Comparison of ENCODE assay signal across 8 cellular contexts in the genomic region with DNA sequence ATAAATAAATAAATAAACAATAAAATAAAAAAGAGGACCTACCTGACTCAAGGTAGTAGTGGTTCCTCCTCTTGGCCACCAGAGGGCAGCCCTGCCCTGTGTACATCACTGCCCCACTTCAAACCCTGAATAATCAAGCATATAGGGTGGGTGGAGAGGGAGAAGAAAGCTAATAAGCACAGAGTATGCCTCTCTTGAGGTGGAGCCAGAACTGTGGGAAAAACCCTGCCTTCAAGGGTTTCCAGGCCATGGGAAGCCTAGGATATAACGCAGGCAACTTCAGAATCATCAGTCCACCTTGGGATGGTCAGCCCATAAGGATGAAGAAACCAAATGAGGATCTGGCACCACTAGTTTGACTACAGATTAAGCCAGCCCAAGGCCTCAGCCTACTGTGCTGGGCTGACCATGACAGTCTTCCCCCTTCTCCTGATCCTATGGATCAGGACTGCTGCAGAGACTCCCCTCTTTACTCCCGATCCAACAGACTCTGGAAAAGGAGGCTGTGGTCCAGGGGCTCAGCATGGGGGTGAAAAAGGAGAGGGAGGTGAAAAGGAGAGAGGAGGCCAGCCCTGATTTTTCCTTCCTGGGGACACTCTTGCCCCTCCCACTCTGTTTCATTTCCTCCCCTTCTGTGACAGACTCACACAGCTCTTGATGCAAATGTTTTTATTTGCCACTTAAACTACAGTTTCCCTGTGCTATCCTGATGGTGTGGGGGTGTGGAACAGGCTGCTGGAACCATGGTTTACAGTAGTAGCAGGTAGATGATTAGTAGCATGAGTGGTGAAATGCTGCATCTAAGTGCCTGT. TPM values are rescaled to one million over a fixed set of nuclear protein-coding genes. Genes with fewer than 3 reads are reported as not detected.
DNase-seq lines count a peak whose midpoint lies in the region; ATAC-seq and TF ChIP-seq lines count a peak whose summit lies in the region.

No MANE protein-coding gene starts in this region.

- in situ Hi-C loops in GM13976 (cut with MboI; ENCODE audit: low sequenced_read_pairs, unreplicated experiment) = no loop called here

- intact Hi-C loops in OCI-LY7 (cut with micrococcal nuclease; ENCODE audit: unreplicated experiment) = loop anchor here (1.0 kb wide), 1 partner anchor 54 kb away; no protein-coding TSS in a partner anchor

- TF ChIP-seq CTCF in AG09309 (IDR thresholded peaks at IDR 0.05; ENCODE audit: control insufficient read depth, insufficient read depth, low read depth, low read length, missing control alignments) (peak; percentile 83), GM13976 (IDR thresholded peaks at IDR 0.05; ENCODE audit: borderline replicate concordance, control extremely low read depth, extremely low read depth, insufficient read depth, missing control alignments) (peak; percentile 80), OCI-LY7 (conservative IDR thresholded peaks at IDR 0.05; ENCODE audit: low read length) (peak; percentile 84), fibroblast of the aortic adventitia (IDR thresholded peaks at IDR 0.05; ENCODE audit: insufficient read depth, low read length) (peak; percentile 89)

- H2AFZ ChIP-seq in OCI-LY7 (ENCODE audit: low read length) = no peak overlapping the region

- POLR2A ChIA-PET in OCI-LY7 (lab: Charles Lee) = interaction anchor here (1.2 kb wide), 1 partner anchor 9 kb away, joined by 3 read pairs; no protein-coding TSS in a partner anchor

- H3K79me2 ChIP-seq in OCI-LY7 (ENCODE audit: insufficient read depth, low read depth, low read length) = no peaks in the 10 kb centered on the region

- CTCF ChIA-PET in OCI-LY7 (lab: Charles Lee; ENCODE audit: unreplicated experiment) = interaction anchor here (0.5 to 2.7 kb wide), 3 partner anchors 10 to 60 kb away, joined by 3 to 10 read pairs (median 4); partner anchors contain the start of genes AVPI1 and ZFYVE27

- peak overlapping the region; percentile 25; the same call in 1 of the 2 replicates for H3K4me2 ChIP-seq in OCI-LY7 (ENCODE audit: low read length)

- DNase-seq in AG09309 (ENCODE audit: low read depth) (no peak), GM13976 (ENCODE audit: low spot score) (peak; percentile 80), OCI-LY7 (ENCODE audit: low spot score) (peak; percentile 69), fibroblast of the aortic adventitia (ENCODE audit: low read depth) (peak; percentile 69), pons (ENCODE audit: low spot score) (peak; percentile 42)
- DNase-seq in activated T-helper 1 cell treated with anti-CD3 and anti-CD28 coated beads, Interleukin-2, amount 50 U/mL, for 16 hours (ENCODE audit: low read depth in 1 of 2, low spot score in 1 of 2) = peak; percentile 13 to 19

- H3K36me3 ChIP-seq in OCI-LY7 (ENCODE audit: insufficient read depth, low read length) = peaks cover 24% of the 10 kb centered on the region

- peaks cover 9% of the 10 kb centered on the region for H3K4me1 ChIP-seq in OCI-LY7 (ENCODE audit: insufficient read depth, low read length, poor library complexity, severe bottlenecking)

- H3K9me2 ChIP-seq in OCI-LY7 (ENCODE audit: insufficient read depth, low read length) = no peaks in the 10 kb centered on the region

- H3K9me3 ChIP-seq in OCI-LY7 (ENCODE audit: low read length) = no peaks in the 10 kb centered on the region

- no TSS peak for BruUV-seq in OCI-LY7 (replicated peaks; lab: Mats Ljungman, UMichigan)

- H4K20me1 ChIP-seq in OCI-LY7 (ENCODE audit: insufficient read depth, low read length) = no peaks in the 10 kb centered on the region

- H3K27ac ChIP-seq in OCI-LY7 (ENCODE audit: low read depth, low read length, poor library complexity, severe bottlenecking) = no peak overlapping the region

- H3K4me3 ChIP-seq in AG09309 (ENCODE audit: control insufficient read depth, low read depth, low read length) = no peak overlapping the region
- no peak overlapping the region for H3K4me3 ChIP-seq in OCI-LY7 (ENCODE audit: low read depth, low read length, poor library complexity, severe bottlenecking)
- no peak overlapping the region for H3K4me3 ChIP-seq in fibroblast of the aortic adventitia (ENCODE audit: low read depth, low read length)

- ATAC-seq in HG03175 (IDR thresholded peaks at IDR 0.05; ENCODE audit: unreplicated experiment) (peak; percentile 82), GM18520 (IDR thresholded peaks at IDR 0.05; ENCODE audit: unreplicated experiment) (no peak)

RNA-seq across cellular contexts. Expression of gene AVPI1, which starts 10.1 kb away (rescaled TPM):
- 2.8 and 4.6 TPM in 2 replicates for total RNA-seq in OCI-LY7 (2014; rRNA removed; shearing (Covaris generic))
- total RNA-seq in OCI-LY7 (2022) = 2.1 and 3.2 TPM in 2 replicates
- total RNA-seq in fibroblast of the aortic adventitia (ENCODE audit: low replicate concordance) = 20.2 TPM in 2 replicates

RNA-seq across cellular contexts. Expression of gene PI4K2A, which starts 36.5 kb away (rescaled TPM):
- 8.0 and 9.2 TPM in 2 replicates for total RNA-seq in OCI-LY7 (2014; rRNA removed; shearing (Covaris generic))
- 11.9 and 12.7 TPM in 2 replicates for total RNA-seq in OCI-LY7 (2022)
- total RNA-seq in fibroblast of the aortic adventitia (ENCODE audit: low replicate concordance) = 10.1 and 22.3 TPM in 2 replicates

RNA-seq across cellular contexts. Expression of gene MARVELD1, which starts 36.6 kb away (rescaled TPM):
- not detected in 2 replicates for total RNA-seq in OCI-LY7 (2014; rRNA removed; shearing (Covaris generic))
- total RNA-seq in OCI-LY7 (2022) = 0.13 TPM in 1 of 2 replicates, not detected in the other
- total RNA-seq in fibroblast of the aortic adventitia (ENCODE audit: low replicate concordance) = 34.9 and 64.3 TPM in 2 replicates

RNA-seq across cellular contexts. Expression of gene MORN4, which starts 43.7 kb away (rescaled TPM):
- total RNA-seq in OCI-LY7 (2014; rRNA removed; shearing (Covaris generic)) = 2.4 and 2.9 TPM in 2 replicates
- 5.4 TPM in 2 replicates for total RNA-seq in OCI-LY7 (2022)
- total RNA-seq in fibroblast of the aortic adventitia (ENCODE audit: low replicate concordance) = 6.5 and 10.1 TPM in 2 replicates

RNA-seq across cellular contexts. Expression of gene ZFYVE27, which starts 60.0 kb away (rescaled TPM):
- total RNA-seq in OCI-LY7 (2014; rRNA removed; shearing (Covaris generic)) = 24.0 and 25.5 TPM in 2 replicates
- total RNA-seq in OCI-LY7 (2022) (31.8 and 33.0 TPM in 2 replicates), fibroblast of the aortic adventitia (ENCODE audit: low replicate concordance) (14.1 and 20.4 TPM in 2 replicates)

Comparison
In these comparisons a context has a peak if more than half of its experiments do, and no peak if none do; other contexts are left out.
1. RNA of gene MARVELD1, which starts 36.6 kb away (total RNA-seq): 34.9 to 64.3 TPM in fibroblast of the aortic adventitia; 0.13 TPM in OCI-LY7; every median in the first group is over 10 times any median in the second.
2. Peak in every context shown above with its lines, with median percentiles within 50 percentile points of each other: CTCF ChIP-seq.